Comparison of ENCODE assay signal across 12 cellular contexts in genomic region chr15:41932939-41933725, GRCh38. TPM values are rescaled to one million over a fixed set of nuclear protein-coding genes. Genes with fewer than 3 reads are reported as not detected.
A peak's percentile ranks its signal among the peaks of the same experiment; 100 is the strongest.
DNase-seq lines count a peak whose midpoint lies in the region; ATAC-seq, FAIRE-seq and TF ChIP-seq lines count a peak whose summit lies in the region.
"Had no signal": no experiment of that assay in that cellular context is flagged by ENCODE, and none has a peak within 500 bp of the region (broad histone marks: within the 10 kb centered on the region; RNA-seq: fewer than 3 reads in every experiment).

No MANE protein-coding gene starts in this region.

- H3K4me1 Mint-ChIP-seq in astrocyte (ENCODE audit: low read depth, unreplicated experiment), result peaks cover 70% of the 10 kb centered on the region
- peaks cover 27% of the 10 kb centered on the region for H3K4me1 Mint-ChIP-seq in memory B cell

- peak overlapping the region; percentile 26 for H3K4me2 ChIP-seq in astrocyte (ENCODE audit: low read length)

- H3K27me3 Mint-ChIP-seq in astrocyte (ENCODE audit: low read depth, unreplicated experiment) (no peaks in the 10 kb centered on the region), memory B cell (no peaks in the 10 kb centered on the region)

- H3K36me3 ChIP-seq in astrocyte (ENCODE audit: insufficient read depth, low read length) (peaks cover 2% of the 10 kb centered on the region), upper lobe of right lung (no peaks in the 10 kb centered on the region)
- H3K36me3 ChIP-seq: WERI-Rb-1 had no signal

- peak overlapping the region; percentile 11 for H3K27ac ChIP-seq in astrocyte (ENCODE audit: low read depth, low read length)
- H3K27ac ChIP-seq in upper lobe of right lung, result peak overlapping the region; percentile 70
- H3K27ac ChIP-seq: WERI-Rb-1 had no signal

- DNase-seq in cardiac septum (ENCODE audit: low spot score) (peak; percentile 56), left cardiac atrium (no peak), astrocyte (ENCODE audit: low read depth) (no peak), memory B cell (ENCODE audit: low spot score in 2 of 2) (no peak), upper lobe of right lung (peak; percentile 21), NCI-H2107 (lab: John Stamatoyannopoulos, UW) (no peak), RKO (ENCODE audit: low spot score) (no peak)
- DNase-seq: activated naive CD4-positive, alpha-beta T cell treated with Interleukin-2 at 50 U/mL for 16 hours; NCI-H446; WERI-Rb-1 had no signal

- H3K9me3 ChIP-seq in astrocyte (ENCODE audit: insufficient read depth, low read depth, low read length), result no peaks in the 10 kb centered on the region
- no peaks in the 10 kb centered on the region for H3K9me3 ChIP-seq in upper lobe of right lung

- TF ChIP-seq CTCF in astrocyte (IDR thresholded peaks at IDR 0.05; ENCODE audit: insufficient read depth, low read depth, low read length) (no peak), upper lobe of right lung (IDR thresholded peaks at IDR 0.05) (no peak)

- peak overlapping the region; percentile 42 for H3K9ac ChIP-seq in astrocyte (ENCODE audit: low read length)

- intact Hi-C loops in cardiac septum (cut with DNase I) (no loop called here), left cardiac atrium (cut with DNase I) (loop anchor here in 1 of 2 donors (5.0 kb wide), 1 partner anchor 34 kb away; no protein-coding TSS in a partner anchor), upper lobe of right lung (cut with DNase I) (no loop called here)

- H3K27ac Mint-ChIP-seq in astrocyte (ENCODE audit: unreplicated experiment) (peak overlapping the region; percentile 47), memory B cell (peak overlapping the region; percentile 24)

- H3K9me3 Mint-ChIP-seq in astrocyte (ENCODE audit: unreplicated experiment), result no peaks in the 10 kb centered on the region
- no peaks in the 10 kb centered on the region for H3K9me3 Mint-ChIP-seq in memory B cell

- H3K4me3 ChIP-seq in astrocyte (ENCODE audit: insufficient read depth, low read depth, low read length) (no peak overlapping the region), upper lobe of right lung (no peak overlapping the region)

- peaks cover 5% of the 10 kb centered on the region for H4K20me1 ChIP-seq in astrocyte (ENCODE audit: insufficient read depth, low read length)

- H3K79me2 ChIP-seq in astrocyte (ENCODE audit: insufficient read depth, low read length), result peaks cover 27% of the 10 kb centered on the region

- ATAC-seq in left cardiac atrium (no peak), memory B cell (ENCODE audit: low read depth) (no peak), upper lobe of right lung (no peak), HG02610 (IDR thresholded peaks at IDR 0.05; ENCODE audit: unreplicated experiment) (no peak)

- FAIRE-seq in astrocyte (lab: Jason Lieb, UNC), result no peak
- FAIRE-seq: endometrium had no signal

- H3K4me3 Mint-ChIP-seq in astrocyte (ENCODE audit: unreplicated experiment) (no peak overlapping the region), memory B cell (no peak overlapping the region)

- H3K4me1 ChIP-seq in astrocyte (ENCODE audit: insufficient read depth, low read length) (peaks cover 61% of the 10 kb centered on the region), upper lobe of right lung (peaks cover 87% of the 10 kb centered on the region)

- H2AFZ ChIP-seq in astrocyte (ENCODE audit: low read depth, low read length), result no peak overlapping the region

- H3K27me3 ChIP-seq in astrocyte (ENCODE audit: insufficient read depth, low read length) (no peaks in the 10 kb centered on the region), upper lobe of right lung (no peaks in the 10 kb centered on the region)

- peaks cover 21% of the 10 kb centered on the region for H3K36me3 Mint-ChIP-seq in astrocyte (ENCODE audit: low read depth, unreplicated experiment)
- no peaks in the 10 kb centered on the region for H3K36me3 Mint-ChIP-seq in memory B cell

RNA-seq across cellular contexts. Expression of gene EHD4, which starts 39.2 kb away (rescaled TPM):
- total RNA-seq in cardiac septum (42.2 TPM), left cardiac atrium (10 to 100 TPM; 34.0 to 42.1 TPM), astrocyte (46.4 and 51.4 TPM in 2 replicates), upper lobe of right lung (39.5 TPM)

RNA-seq across cellular contexts. Expression of gene SPTBN5, which starts 39.3 kb away (rescaled TPM):
- total RNA-seq in cardiac septum (2.4 TPM), left cardiac atrium (1 to 10 TPM; 1.7 to 2.5 TPM), astrocyte (5.3 and 6.7 TPM in 2 replicates), upper lobe of right lung (1.9 TPM)

Comparison
In these comparisons a context has a peak if more than half of its experiments do, and no peak if none do; other contexts are left out.
1. DNase-seq: peak in cardiac septum (single experiment) and upper lobe of right lung (single experiment); none in left cardiac atrium (single experiment), astrocyte (single experiment), memory B cell (0 of 2), NCI-H2107 (single experiment) and RKO (single experiment).